Comparison of ENCODE assay signal across 15 cellular contexts in the genomic region with DNA sequence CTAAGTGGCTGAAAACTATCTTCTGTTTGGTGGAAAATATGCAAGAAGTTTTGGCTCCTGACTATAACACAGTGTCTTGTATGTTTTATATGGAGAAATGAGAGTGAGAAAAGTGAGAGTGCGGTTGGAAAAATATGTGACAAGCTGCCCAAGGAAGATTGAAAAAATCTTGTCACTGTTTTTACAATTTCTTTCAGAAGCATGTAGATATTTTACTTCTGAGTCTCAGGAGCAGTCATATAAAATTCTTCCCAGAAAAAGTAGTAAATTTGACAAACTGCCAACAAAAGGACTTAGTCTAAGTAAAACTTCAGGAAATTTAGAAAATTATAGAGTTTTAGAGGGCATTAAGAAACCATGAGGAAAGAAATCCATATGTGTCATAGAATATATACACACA. TPM values are rescaled to one million over a fixed set of nuclear protein-coding genes. Genes with fewer than 3 reads are reported as not detected.
DNase-seq lines count a peak whose midpoint lies in the region; ATAC-seq and TF ChIP-seq lines count a peak whose summit lies in the region.
"Had no signal": no experiment of that assay in that cellular context is flagged by ENCODE, and none has a peak within 500 bp of the region (broad histone marks: within the 10 kb centered on the region; RNA-seq: fewer than 3 reads in every experiment).

No MANE protein-coding gene starts in this region.

- no peak overlapping the region for H3K4me3 ChIP-seq in AG09309 (ENCODE audit: control insufficient read depth, low read depth, low read length)
- no peak overlapping the region for H3K4me3 ChIP-seq in choroid plexus epithelial cell (ENCODE audit: low read depth, low read length)
- no peak overlapping the region for H3K4me3 ChIP-seq in retinal pigment epithelial cell (ENCODE audit: low read length)
- H3K4me3 ChIP-seq in PC-9, result no peak overlapping the region

- DNase-seq in AG09309 (ENCODE audit: low read depth) (peak; percentile 54), HFFc6 (peak; percentile 38), choroid plexus epithelial cell (ENCODE audit: low read depth) (peak; percentile 8), retinal pigment epithelial cell (ENCODE audit: low read depth) (peak; percentile 55), HK-2 (ENCODE audit: unreplicated experiment) (no peak), PC-9 (no peak)
- DNase-seq: DMS 273 treated with DMSO at 0.1 percent for 48 hours, HCEC 1CT, MM.1S, NCI-H1092 treated with DMSO at 0.1 percent for 48 hours, NCI-H510A treated with DMSO at 0.1 percent for 48 hours had no signal

- peaks cover 35% of the 10 kb centered on the region for H3F3A ChIP-seq in PC-9 (ENCODE audit: insufficient read depth, low read depth)

- H2AFZ ChIP-seq in PC-9, result no peak overlapping the region

- H3K4me1 ChIP-seq in PC-9 (replicated peaks; ENCODE audit: insufficient read depth), result peaks cover 32% of the 10 kb centered on the region

- H3K27ac Mint-ChIP-seq in HFFc6, result no peak overlapping the region
- H3K27ac Mint-ChIP-seq: CD14-positive monocyte had no signal

- H3K4me1 Mint-ChIP-seq in HFFc6 (ENCODE audit: low read depth), result peaks cover 27% of the 10 kb centered on the region

- ATAC-seq in HG02642 (IDR thresholded peaks at IDR 0.05; ENCODE audit: poor library complexity, unreplicated experiment), result no peak
- ATAC-seq: HepG2 had no signal

- peaks cover 3% of the 10 kb centered on the region; the same call in 1 of the 2 replicates for H3K9me2 ChIP-seq in PC-9 (ENCODE audit: insufficient read depth)

- no peak overlapping the region for H3K4me2 ChIP-seq in PC-9
- H3K4me2 ChIP-seq: KMS-11 had no signal

- TF ChIP-seq CTCF in AG09309 (IDR thresholded peaks at IDR 0.05; ENCODE audit: control insufficient read depth, insufficient read depth, low read depth, low read length, missing control alignments), result no peak
- TF ChIP-seq CTCF in HFFc6 (IDR thresholded peaks at IDR 0.05), result no peak
- no peak for TF ChIP-seq CTCF in choroid plexus epithelial cell (conservative IDR thresholded peaks at IDR 0.05; ENCODE audit: low read depth, low read length)
- TF ChIP-seq CTCF in retinal pigment epithelial cell (conservative IDR thresholded peaks at IDR 0.05; ENCODE audit: low read depth, low read length), result no peak
- no peak for TF ChIP-seq CTCF in PC-9 (conservative IDR thresholded peaks at IDR 0.05)

- no peak overlapping the region for H3K4me3 Mint-ChIP-seq in HFFc6
- H3K4me3 Mint-ChIP-seq: CD14-positive monocyte had no signal

- H3K79me2 ChIP-seq in PC-9 (ENCODE audit: low read depth), result no peaks in the 10 kb centered on the region

- POLR2A ChIA-PET in PC-9 (lab: Charles Lee; ENCODE audit: unreplicated experiment), result no interaction called here

- CTCF ChIA-PET in PC-9 (lab: Charles Lee), result no interaction called here

- H3K27ac ChIP-seq in PC-9, result no peak overlapping the region
- H3K27ac ChIP-seq: KMS-11 had no signal

- no peaks in the 10 kb centered on the region for H3K9me3 Mint-ChIP-seq in HFFc6

- intact Hi-C loops in PC-9 (cut with micrococcal nuclease; ENCODE audit: unreplicated experiment), result loop anchor here (5.0 to 10.0 kb wide), 2 partner anchors 78 to 506 kb away; a partner anchor contains a TSS

- peaks cover 23% of the 10 kb centered on the region for H3K9me3 ChIP-seq in PC-9 (ENCODE audit: insufficient read depth, low read depth)

- peaks cover 3% of the 10 kb centered on the region; the same call in 1 of the 2 replicates for H3K36me3 ChIP-seq in PC-9 (ENCODE audit: low read depth)

- no peaks in the 10 kb centered on the region for H4K20me1 ChIP-seq in PC-9 (ENCODE audit: insufficient read depth)

- H3K27me3 Mint-ChIP-seq in HFFc6 (ENCODE audit: insufficient read depth), result no peaks in the 10 kb centered on the region; the same call in 1 of the 2 replicates

- BruUV-seq in PC-9 (replicated peaks; lab: Mats Ljungman, UMichigan), result no TSS peak

- no peaks in the 10 kb centered on the region for H3K36me3 Mint-ChIP-seq in HFFc6 (ENCODE audit: low read depth)
- H3K36me3 Mint-ChIP-seq: CD14-positive monocyte had no signal

- no peaks in the 10 kb centered on the region for H3K27me3 ChIP-seq in PC-9 (ENCODE audit: insufficient read depth, low read depth)

RNA-seq across cellular contexts. Expression of a gene that starts 19.4 kb away (rescaled TPM):
- 10 to 100 TPM in 1 of 6 experiments, 1 to 10 TPM in 5; 5.5 to 10.7 (median 8.4) TPM for total RNA-seq in HFFc6 (2021; fragmentation: NEBNext Ultra II Directional; extraction: Animal tissue kit (Norgen Biotek cat#: 25700))
- 27.2 and 39.3 TPM in 2 replicates for total RNA-seq in PC-9 (2021)

Comparison
In these comparisons a context has a peak if more than half of its experiments do, and no peak if none do; other contexts are left out.
1. DNase-seq: peak in AG09309 (single experiment), HFFc6 (single experiment), choroid plexus epithelial cell (single experiment) and retinal pigment epithelial cell (single experiment); none in HK-2 (single experiment) and PC-9 (0 of 2).